In the genomic region with DNA sequence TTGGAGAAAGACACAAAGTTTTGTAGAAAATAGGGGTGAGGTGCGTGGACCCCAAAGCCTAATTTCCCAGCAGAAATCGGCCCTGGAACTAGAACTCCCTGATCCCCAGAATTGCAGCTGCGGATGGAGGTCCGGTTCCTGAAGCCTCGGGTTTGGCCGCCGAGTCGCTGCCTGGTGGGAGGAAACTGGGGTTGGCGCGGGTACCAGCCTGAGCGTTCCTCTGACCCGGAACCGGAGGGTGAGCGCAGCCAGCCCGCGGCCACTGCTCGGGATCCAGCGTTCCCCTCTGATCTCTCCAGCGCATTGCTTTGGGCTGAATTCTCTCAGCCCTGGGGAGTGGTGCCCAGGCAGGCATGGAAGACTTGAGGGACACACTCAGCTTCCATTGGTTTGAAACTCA, we compare ENCODE assay signal across 12 cellular contexts. TPM values are rescaled to one million over a fixed set of nuclear protein-coding genes. Genes with fewer than 3 reads are reported as not detected.
DNase-seq lines count a peak whose midpoint lies in the region; ATAC-seq and TF ChIP-seq lines count a peak whose summit lies in the region.
"Had no signal": no experiment of that assay in that cellular context is flagged by ENCODE, and none has a peak within 500 bp of the region (broad histone marks: within the 10 kb centered on the region; RNA-seq: fewer than 3 reads in every experiment).

No MANE protein-coding gene starts in this region.

- H4K20me1 ChIP-seq in fibroblast of lung (ENCODE audit: control insufficient read depth, extremely low read depth, insufficient read depth, low read length): no peaks in the 10 kb centered on the region

- TF ChIP-seq CTCF in CD14-positive monocyte (IDR thresholded peaks at IDR 0.05) (no peak), fibroblast of lung (conservative IDR thresholded peaks at IDR 0.05 in 1 of 2, IDR thresholded peaks at IDR 0.05 in 1 of 2; ENCODE audit: low read depth in 1 of 2, low read length in 2 of 2) (no peak)

- H3K9me3 ChIP-seq in fibroblast of lung (ENCODE audit: control insufficient read depth, insufficient read depth, low read depth, low read length): no peaks in the 10 kb centered on the region
- peaks cover 0 to 2% of the 10 kb centered on the region in 2 donors for H3K9me3 ChIP-seq in neuronal stem cell (replicated peaks in 1 of 2; ENCODE audit: control insufficient read depth in 2 of 2, insufficient read depth in 1 of 2, low read depth in 1 of 2, low read length in 2 of 2)

- H3K4me3 ChIP-seq in fibroblast of lung (replicated peaks in 1 of 4; ENCODE audit: control extremely low read depth in 1 of 4, insufficient read depth in 1 of 4, low read depth in 3 of 4, low read length in 4 of 4) (peak overlapping the region in 3 of 4 experiments; percentile 29 to 66 (median 50)), neuronal stem cell (ENCODE audit: low read length in 2 of 2) (peak overlapping the region; percentile 88 to 94)

- peaks cover 62 to 79% (median 70%) of the 10 kb centered on the region in 3 donors for H3K27me3 Mint-ChIP-seq in CD14-positive monocyte (ENCODE audit: low read depth in 3 of 3)

- H3K4me1 Mint-ChIP-seq in CD14-positive monocyte: peaks cover 22% of the 10 kb centered on the region

- no peaks in the 10 kb centered on the region for H3K79me2 ChIP-seq in fibroblast of lung (ENCODE audit: control insufficient read depth, insufficient read depth, low read length)

- H3K4me2 ChIP-seq in fibroblast of lung (ENCODE audit: extremely low read depth, insufficient read depth, low read length) (peak overlapping the region; percentile 88), neuronal stem cell (ENCODE audit: insufficient read depth, low read length, poor library complexity, severe bottlenecking) (peak overlapping the region; percentile 94)

- H4K8ac ChIP-seq in neuronal stem cell (ENCODE audit: low read depth, low read length): no peak overlapping the region

- H3K36me3 ChIP-seq in fibroblast of lung (ENCODE audit: control insufficient read depth, insufficient read depth, low read length): no peaks in the 10 kb centered on the region
- peaks cover 4 to 34% of the 10 kb centered on the region in 2 donors for H3K36me3 ChIP-seq in neuronal stem cell (replicated peaks in 1 of 2; ENCODE audit: control insufficient read depth in 2 of 2, insufficient read depth in 2 of 2, low read length in 2 of 2)

- H3K23ac ChIP-seq in neuronal stem cell (ENCODE audit: low read depth, low read length, poor library complexity): peak overlapping the region; percentile 37

- H3K27ac ChIP-seq in fibroblast of lung (ENCODE audit: insufficient read depth, low read length) (no peak overlapping the region), neuronal stem cell (replicated peaks; ENCODE audit: low read length) (no peak overlapping the region)

- no peak overlapping the region for H2BK12ac ChIP-seq in neuronal stem cell (ENCODE audit: low read length)

- no peak overlapping the region for H3K14ac ChIP-seq in neuronal stem cell (ENCODE audit: low read length)

- no peak overlapping the region for H2BK5ac ChIP-seq in neuronal stem cell (ENCODE audit: low read length)

- no CpG with 5 or more reads among the region's 19 CpGs for WGBS in neuronal stem cell (ENCODE audit: extremely low coverage in 2 of 2, insufficient read length in 2 of 2, insufficient replicate concordance in 1 of 2), 2 donors

- H3K4ac ChIP-seq in neuronal stem cell (ENCODE audit: low read length): no peak overlapping the region

- no peaks in the 10 kb centered on the region for H3K4me1 ChIP-seq in fibroblast of lung (ENCODE audit: control insufficient read depth, extremely low read depth, insufficient read depth, low read length)
- peaks cover 2 to 6% of the 10 kb centered on the region in 2 donors for H3K4me1 ChIP-seq in neuronal stem cell (ENCODE audit: control insufficient read depth in 2 of 2, insufficient read depth in 1 of 2, low read depth in 1 of 2, low read length in 2 of 2)

- H2BK15ac ChIP-seq in neuronal stem cell (ENCODE audit: low read length): no peak overlapping the region

- H2AK5ac ChIP-seq in neuronal stem cell (ENCODE audit: low read depth, low read length): no peak overlapping the region

- H3K9me3 Mint-ChIP-seq in CD14-positive monocyte: peaks cover 3 to 17% (median 4%) of the 10 kb centered on the region in 7 donors

- no peak overlapping the region for H2BK120ac ChIP-seq in neuronal stem cell (ENCODE audit: low read depth, low read length)

- DNase-seq in CD14-positive monocyte (ENCODE audit: low spot score): no peak
- peak; percentile 7 for DNase-seq in SK-N-DZ (ENCODE audit: low spot score)
- peak in 1 of 2 donors; percentile 1 for DNase-seq in fibroblast of lung (ENCODE audit: low read depth in 2 of 2)
- DNase-seq in neuronal stem cell (ENCODE audit: low spot score): peak; percentile 15
- DNase-seq in pons (ENCODE audit: low spot score): no peak
- DNase-seq in NK-92 treated with Interleukin-12 subunit alpha and Interleukin-12 subunit beta, amount 100 ng/mL, for 24 hours (lab: John Stamatoyannopoulos, UW): no peak
- DNase-seq: cerebellar nuclear complex, NCI-H1048, T1000 had no signal

- peaks cover 0 to 1% of the 10 kb centered on the region in 2 donors for H3K36me3 Mint-ChIP-seq in CD14-positive monocyte

- H3K27ac Mint-ChIP-seq in CD14-positive monocyte: no peak overlapping the region

- H2AFZ ChIP-seq in fibroblast of lung (ENCODE audit: low read length): no peak overlapping the region
- peak overlapping the region; percentile 99 for H2AFZ ChIP-seq in neuronal stem cell (ENCODE audit: low read length)

- peaks cover 8% of the 10 kb centered on the region for H3K27me3 ChIP-seq in fibroblast of lung (ENCODE audit: control insufficient read depth, insufficient read depth, low read length)
- no peaks in the 10 kb centered on the region for H3K27me3 ChIP-seq in neuronal stem cell (ENCODE audit: control insufficient read depth in 3 of 3, insufficient read depth in 3 of 3, low read depth in 1 of 3, low read length in 3 of 3)

- intact Hi-C loops in CD14-positive monocyte (cut with micrococcal nuclease): no loop called here

- H3K4me3 Mint-ChIP-seq in CD14-positive monocyte: peak overlapping the region; percentile 45 to 82

- H3K79me1 ChIP-seq in neuronal stem cell (ENCODE audit: low read depth, low read length): peaks cover 3% of the 10 kb centered on the region

- no peak overlapping the region for H3K9ac ChIP-seq in fibroblast of lung (ENCODE audit: insufficient read depth, low read length)
- H3K9ac ChIP-seq in neuronal stem cell (ENCODE audit: low read depth, low read length, poor library complexity): peak overlapping the region; percentile 83

- H3K18ac ChIP-seq in neuronal stem cell (ENCODE audit: low read length): peak overlapping the region; percentile 88

- ATAC-seq in HG03025 (IDR thresholded peaks at IDR 0.05; ENCODE audit: low FRiP score, unreplicated experiment): no peak
- ATAC-seq in HG03175 (IDR thresholded peaks at IDR 0.05; ENCODE audit: unreplicated experiment): no peak

- H4K91ac ChIP-seq in neuronal stem cell (ENCODE audit: low read depth, low read length, poor library complexity): no peak overlapping the region

RNA-seq across cellular contexts. Expression of gene ST6GALNAC5, which starts 1.6 kb away (rescaled TPM):
- not detected for polyA plus RNA-seq in CD14-positive monocyte
- 30.3 and 31.0 TPM in 2 replicates for polyA plus RNA-seq in SK-N-DZ (2014; cell fraction: cytosol; rRNA removed)
- 15.5 and 19.3 TPM in 2 replicates for polyA plus RNA-seq in SK-N-DZ (2014; cell fraction: nucleus; rRNA removed)
- 0.83 and 1.3 TPM in 2 replicates for total RNA-seq in fibroblast of lung
- 0.24 and 0.37 TPM in 2 replicates for polyA plus RNA-seq in fibroblast of lung
- polyA plus RNA-seq in fibroblast of lung (2012): 0.33 and 0.44 TPM in 2 replicates
- polyA minus RNA-seq in fibroblast of lung (ENCODE audit: low replicate concordance): not detected in 2 replicates
- polyA plus RNA-seq in neuronal stem cell (2013, experiment 1 of 2): 28.6 TPM
- polyA plus RNA-seq in neuronal stem cell (2013, experiment 2 of 2): 30.4 TPM
- total RNA-seq: subcutaneous adipose tissue had no signal

Comparison
In these comparisons a context has a peak if more than half of its experiments do, and no peak if none do; other contexts are left out.
1. DNase-seq: peak in SK-N-DZ (single experiment) and neuronal stem cell (single experiment); none in CD14-positive monocyte (single experiment), pons (single experiment) and NK-92 treated with Interleukin-12 subunit alpha and Interleukin-12 subunit beta, amount 100 ng/mL, for 24 hours (single experiment).